ENCODE assay signal across 13 cellular contexts in genomic region chr20:58853466-58853865, GRCh38. TPM values are rescaled to one million over a fixed set of nuclear protein-coding genes. Genes with fewer than 3 reads are reported as not detected.
DNase-seq lines count a peak whose midpoint lies in the region; ATAC-seq and TF ChIP-seq lines count a peak whose summit lies in the region.
"Had no signal": no experiment of that assay in that cellular context is flagged by ENCODE, and none has a peak within 500 bp of the region (broad histone marks: within the 10 kb centered on the region; RNA-seq: fewer than 3 reads in every experiment).

No MANE protein-coding gene starts in this region.

- H3K9me3 ChIP-seq in HUES6 (ENCODE audit: control insufficient read depth, insufficient read depth, low read depth, low read length) (no peaks in the 10 kb centered on the region), T-helper 17 cell (ENCODE audit: control insufficient read depth, low read length, poor library complexity, severe bottlenecking) (no peaks in the 10 kb centered on the region), iPS-15b (ENCODE audit: control insufficient read depth, insufficient read depth, low read length) (no peaks in the 10 kb centered on the region), adrenal gland (replicated peaks in 1 of 3) (no peaks in the 10 kb centered on the region)
- H3K9me3 ChIP-seq: A549 had no signal

- DNase-seq in T-helper 17 cell (no peak), adrenal gland (no peak)
- DNase-seq: DMS 273 treated with DMSO at 0.1 percent for 48 hours, IMR-90, KBM-7 had no signal

- 77 to 100% (median 79%) methylated on average over 2 to 6 of the region's 6 CpGs for WGBS in adrenal gland, 4 donors

- peaks cover 24% of the 10 kb centered on the region for H3K4me1 Mint-ChIP-seq in T-helper 17 cell

- no peak for TF ChIP-seq CTCF in adrenal gland (IDR thresholded peaks at IDR 0.05)

- peaks cover 6% of the 10 kb centered on the region for H3K36me3 Mint-ChIP-seq in T-helper 17 cell (ENCODE audit: low read depth)

- H3K27ac ChIP-seq in HUES6 (ENCODE audit: low read depth, low read length) (no peak overlapping the region), adrenal gland (peak overlapping the region in 1 of 5 donors; percentile 17)
- H3K27ac ChIP-seq: A549; BLaER1 treated with 17β-estradiol and CSF1 and Interleukin-3, amounts not matched to agents 10 nM and 100 nM had no signal

- H3K36me3 ChIP-seq in HUES6 (ENCODE audit: control insufficient read depth, insufficient read depth, low read length), result peaks cover 8% of the 10 kb centered on the region
- peaks cover 3% of the 10 kb centered on the region for H3K36me3 ChIP-seq in iPS-15b (ENCODE audit: control insufficient read depth, insufficient read depth, low read length)
- H3K36me3 ChIP-seq in adrenal gland (replicated peaks in 1 of 2), result no peaks in the 10 kb centered on the region

- ATAC-seq in T-helper 17 cell, result no peak
- ATAC-seq in GM21515 (IDR thresholded peaks at IDR 0.05; ENCODE audit: unreplicated experiment), result no peak
- no peak for ATAC-seq in GM21825 (IDR thresholded peaks at IDR 0.05; ENCODE audit: unreplicated experiment)
- ATAC-seq: HCT116 had no signal

- peak overlapping the region; percentile 78 for H3K4me3 Mint-ChIP-seq in T-helper 17 cell

- TF ChIP-seq POLR2A in adrenal gland (IDR thresholded peaks at IDR 0.05), result no peak

- peaks cover 74% of the 10 kb centered on the region for H3K27me3 ChIP-seq in HUES6 (ENCODE audit: control insufficient read depth, insufficient read depth, low read length)
- H3K27me3 ChIP-seq in iPS-15b (ENCODE audit: control insufficient read depth, insufficient read depth, low read length), result peaks cover 60% of the 10 kb centered on the region
- peaks cover 36% of the 10 kb centered on the region for H3K27me3 ChIP-seq in adrenal gland

- no peak overlapping the region for H3K27ac Mint-ChIP-seq in T-helper 17 cell
- H3K27ac Mint-ChIP-seq: CD4-positive, alpha-beta T cell had no signal

- peak overlapping the region; percentile 60; the same call in 1 of the 2 replicates for H3K4me3 ChIP-seq in HUES6 (ENCODE audit: low read depth, low read length)
- H3K4me3 ChIP-seq in iPS-15b (ENCODE audit: low read depth, low read length), result peak overlapping the region; percentile 37
- H3K4me3 ChIP-seq in adrenal gland, result no peak overlapping the region
- H3K4me3 ChIP-seq: A549 had no signal

- H3K9ac ChIP-seq in HUES6 (ENCODE audit: low read length) (no peak overlapping the region), iPS-15b (ENCODE audit: low read depth, low read length) (no peak overlapping the region)
- H3K9ac ChIP-seq: BLaER1 treated with 17β-estradiol and CSF1 and Interleukin-3, amounts not matched to agents 10 nM and 100 nM had no signal

- H3K27me3 Mint-ChIP-seq in T-helper 17 cell, result peaks cover 77% of the 10 kb centered on the region

- intact Hi-C loops in adrenal gland (cut with DNase I), result loop anchor here in 1 of 2 donors (10.0 kb wide), 1 partner anchor 369 kb away; no protein-coding TSS in a partner anchor

- H3K4me1 ChIP-seq in HUES6 (ENCODE audit: control insufficient read depth, insufficient read depth, low read length) (peaks cover 21% of the 10 kb centered on the region), iPS-15b (ENCODE audit: control insufficient read depth, insufficient read depth, low read length) (peaks cover 13% of the 10 kb centered on the region), adrenal gland (replicated peaks in 1 of 2) (no peaks in the 10 kb centered on the region)
- H3K4me1 ChIP-seq: A549 had no signal

RNA-seq across cellular contexts. Expression of gene GNAS, which starts 0.9 kb away (rescaled TPM):
- 1,000 to 10,000 TPM in 1 of 2 donors, 100 to 1,000 TPM in 1; 755 to 1,096 TPM for total RNA-seq in T-helper 17 cell
- 1,000 to 10,000 TPM in 7 of 8 donors, 100 to 1,000 TPM in 1; 614 to 1,525 (median 1,042) TPM for total RNA-seq in adrenal gland
- 1,000 to 10,000 TPM; 2,293 to 6,333 (median 4,379) TPM for polyA plus RNA-seq in adrenal gland

RNA-seq across cellular contexts. Expression of gene GNAS-AS1, which starts 2.8 kb away (rescaled TPM):
- total RNA-seq in T-helper 17 cell (under 1 TPM in 1 of 2 donors, not detected in 1; 0.72 TPM), adrenal gland (under 1 TPM in 3 of 8 donors, not detected in 5; 0.11 to 0.61 (median 0.24) TPM)
- polyA plus RNA-seq in adrenal gland, result under 1 TPM; 0.09 to 0.72 (median 0.10) TPM
- total RNA-seq: CD4-positive, alpha-beta T cell had no signal
- polyA plus RNA-seq: A549 had no signal

Comparison
In these comparisons a context has a peak if more than half of its experiments do, and no peak if none do; other contexts are left out.
1. H3K4me3 ChIP-seq: peak in HUES6 (single experiment) and iPS-15b (single experiment); none in adrenal gland (0 of 4).